ENCODE assay signal across 12 cellular contexts in genomic region chr2:215751200-215751910, GRCh38.
DNase-seq lines count a peak whose midpoint lies in the region; ATAC-seq and TF ChIP-seq lines count a peak whose summit lies in the region.
"Had no signal": no experiment of that assay in that cellular context is flagged by ENCODE, and none has a peak within 500 bp of the region (broad histone marks: within the 10 kb centered on the region; RNA-seq: fewer than 3 reads in every experiment).

No MANE protein-coding gene starts in this region.

- intact Hi-C loops in Calu3 (cut with micrococcal nuclease; ENCODE audit: unreplicated experiment) = no loop called here
- intact Hi-C loops in dendritic cell treated with granulocyte-macrophage colony-stimulating factor and Interleukin-4, amounts not matched to agents 40 ng/mL and 50 ng/mL, for 4 days (cut with micrococcal nuclease) = no loop called here
- intact Hi-C loops in aorta (cut with DNase I) = no loop called here

- BruUV-seq in Calu3 (replicated peaks; lab: Mats Ljungman, UMichigan) = no TSS peak

- CTCF ChIA-PET in Calu3 (lab: Charles Lee) = interaction anchor here (1.8 kb wide), 1 partner anchor 77 kb away, joined by 6 read pairs; no protein-coding TSS in a partner anchor

- no peak overlapping the region for H3K9ac ChIP-seq in MM.1S (ENCODE audit: low read length)

- no peaks in the 10 kb centered on the region for H3K9me3 ChIP-seq in MM.1S (replicated peaks; ENCODE audit: insufficient read depth, low read length)
- H3K9me3 ChIP-seq in aorta (ENCODE audit: control insufficient read depth, low read length) = no peaks in the 10 kb centered on the region

- WGBS in aorta, 2 donors = 82 to 83% methylated on average over 3 of the region's 3 CpGs

- H3K9me3 Mint-ChIP-seq in Calu3 (ENCODE audit: low read depth, unreplicated experiment) (no peaks in the 10 kb centered on the region), progenitor cell of endocrine pancreas (ENCODE audit: low read depth) (peaks cover 3% of the 10 kb centered on the region)
- peaks cover 9% of the 10 kb centered on the region for H3K9me3 Mint-ChIP-seq in dendritic cell treated with granulocyte-macrophage colony-stimulating factor and Interleukin-4, amounts not matched to agents 40 ng/mL and 50 ng/mL, for 4 days

- peak overlapping the region; percentile 40; the same call in 1 of the 2 replicates for H2AFZ ChIP-seq in MM.1S (ENCODE audit: low read length)

- H3K36me3 ChIP-seq in MM.1S (replicated peaks; ENCODE audit: insufficient read depth, low read length) (no peaks in the 10 kb centered on the region), aorta (ENCODE audit: control insufficient read depth in 1 of 2, insufficient read depth in 2 of 2, low read length in 1 of 2) (no peaks in the 10 kb centered on the region)

- H3K79me2 ChIP-seq in MM.1S (ENCODE audit: low read length) = no peaks in the 10 kb centered on the region

- H3K36me3 Mint-ChIP-seq in Calu3 (ENCODE audit: insufficient read depth, unreplicated experiment) = no peaks in the 10 kb centered on the region
- peaks cover 5% of the 10 kb centered on the region for H3K36me3 Mint-ChIP-seq in dendritic cell treated with granulocyte-macrophage colony-stimulating factor and Interleukin-4, amounts not matched to agents 40 ng/mL and 50 ng/mL, for 4 days (ENCODE audit: low read depth)
- H3K36me3 Mint-ChIP-seq in progenitor cell of endocrine pancreas (ENCODE audit: insufficient read depth) = no peaks in the 10 kb centered on the region

- no peaks in the 10 kb centered on the region for H3F3A ChIP-seq in MM.1S (ENCODE audit: insufficient read depth, low read length)

- H3K4me1 Mint-ChIP-seq in Calu3 (ENCODE audit: low read depth, unreplicated experiment) (peaks cover 13% of the 10 kb centered on the region), progenitor cell of endocrine pancreas (ENCODE audit: low read depth) (peaks cover 14% of the 10 kb centered on the region)
- H3K4me1 Mint-ChIP-seq in dendritic cell treated with granulocyte-macrophage colony-stimulating factor and Interleukin-4, amounts not matched to agents 40 ng/mL and 50 ng/mL, for 4 days (ENCODE audit: low read depth) = peaks cover 80% of the 10 kb centered on the region

- H3K4me3 Mint-ChIP-seq in Calu3 (ENCODE audit: low read depth, unreplicated experiment) (no peak overlapping the region), progenitor cell of endocrine pancreas (ENCODE audit: low read depth) (no peak overlapping the region)
- H3K4me3 Mint-ChIP-seq in dendritic cell treated with granulocyte-macrophage colony-stimulating factor and Interleukin-4, amounts not matched to agents 40 ng/mL and 50 ng/mL, for 4 days = no peak overlapping the region
- H3K4me3 Mint-ChIP-seq: activated CD4-positive, alpha-beta T cell treated with anti-CD3 and anti-CD28 coated beads for 36 hours had no signal

- ATAC-seq in aorta (ENCODE audit: low FRiP score) = no peak
- ATAC-seq: activated CD4-positive, alpha-beta T cell treated with anti-CD3 and anti-CD28 coated beads for 36 hours had no signal

- DNase-seq in Calu3 (no peak), MM.1S (no peak), non-pigmented ciliary epithelial cell (ENCODE audit: low read depth) (peak; percentile 93), midbrain (lab: John Stamatoyannopoulos, UW) (no peak), aorta (no peak), progenitor cell of endocrine pancreas (ENCODE audit: low spot score, unreplicated experiment) (no peak)
- DNase-seq in stimulated activated CD4-positive, alpha-beta T cell treated with anti-CD3 and anti-CD28 coated beads, Interleukin-12 subunit alpha, Interleukin-12 subunit beta, amount 100 ng/mL, for 4 hours = no peak
- DNase-seq: activated CD4-positive, alpha-beta T cell treated with anti-CD3 and anti-CD28 coated beads for 36 hours; activated effector memory CD4-positive, alpha-beta T cell treated with anti-CD3 and anti-CD28 coated beads, Interleukin-2, amount 50 U/mL, for 16 hours; DMS53; NCI-H1105 had no signal

- H3K4me2 ChIP-seq in MM.1S (ENCODE audit: low read depth, low read length) = peak overlapping the region; percentile 12; the same call in 1 of the 2 replicates

- H3K27me3 ChIP-seq in MM.1S (replicated peaks; ENCODE audit: insufficient read depth, low read length) (no peaks in the 10 kb centered on the region), aorta (ENCODE audit: control insufficient read depth in 1 of 2, insufficient read depth in 2 of 2, low read length in 1 of 2) (no peaks in the 10 kb centered on the region)

- TF ChIP-seq CTCF in Calu3 (IDR thresholded peaks at IDR 0.05; ENCODE audit: unreplicated experiment) = no peak
- TF ChIP-seq CTCF in MM.1S (IDR thresholded peaks at IDR 0.05; ENCODE audit: low read length) = no peak
- TF ChIP-seq CTCF in progenitor cell of endocrine pancreas (IDR thresholded peaks at IDR 0.05; ENCODE audit: unreplicated experiment) = no peak

- H3K4me1 ChIP-seq in MM.1S (ENCODE audit: low read length) (peaks cover 19% of the 10 kb centered on the region), aorta (ENCODE audit: control insufficient read depth in 1 of 2, insufficient read depth in 2 of 2, low read length in 2 of 2) (peaks cover 2 to 5% of the 10 kb centered on the region in 2 donors)

- H3K27ac ChIP-seq in MM.1S (ENCODE audit: low read length) (no peak overlapping the region), aorta (ENCODE audit: low read depth in 1 of 2, low read length in 2 of 2) (no peak overlapping the region)

- H3K27ac Mint-ChIP-seq in Calu3 (ENCODE audit: unreplicated experiment) (peak overlapping the region; percentile 50), progenitor cell of endocrine pancreas (no peak overlapping the region)
- peak overlapping the region; percentile 87 for H3K27ac Mint-ChIP-seq in dendritic cell treated with granulocyte-macrophage colony-stimulating factor and Interleukin-4, amounts not matched to agents 40 ng/mL and 50 ng/mL, for 4 days
- H3K27ac Mint-ChIP-seq: activated CD4-positive, alpha-beta T cell treated with anti-CD3 and anti-CD28 coated beads for 36 hours had no signal

- H3K4me3 ChIP-seq in MM.1S (ENCODE audit: low read length) (no peak overlapping the region), aorta (ENCODE audit: low read length in 2 of 2) (no peak overlapping the region)

- H4K20me1 ChIP-seq in MM.1S (ENCODE audit: insufficient read depth, low read length) = no peaks in the 10 kb centered on the region

- H3K9me2 ChIP-seq in MM.1S (replicated peaks; ENCODE audit: insufficient read depth, low read length) = no peaks in the 10 kb centered on the region

- no peaks in the 10 kb centered on the region for H3K27me3 Mint-ChIP-seq in Calu3 (ENCODE audit: unreplicated experiment)
- peaks cover 3% of the 10 kb centered on the region for H3K27me3 Mint-ChIP-seq in dendritic cell treated with granulocyte-macrophage colony-stimulating factor and Interleukin-4, amounts not matched to agents 40 ng/mL and 50 ng/mL, for 4 days
- no peaks in the 10 kb centered on the region for H3K27me3 Mint-ChIP-seq in progenitor cell of endocrine pancreas
